Comparison of ENCODE assay signal across 19 cellular contexts in the genomic region with DNA sequence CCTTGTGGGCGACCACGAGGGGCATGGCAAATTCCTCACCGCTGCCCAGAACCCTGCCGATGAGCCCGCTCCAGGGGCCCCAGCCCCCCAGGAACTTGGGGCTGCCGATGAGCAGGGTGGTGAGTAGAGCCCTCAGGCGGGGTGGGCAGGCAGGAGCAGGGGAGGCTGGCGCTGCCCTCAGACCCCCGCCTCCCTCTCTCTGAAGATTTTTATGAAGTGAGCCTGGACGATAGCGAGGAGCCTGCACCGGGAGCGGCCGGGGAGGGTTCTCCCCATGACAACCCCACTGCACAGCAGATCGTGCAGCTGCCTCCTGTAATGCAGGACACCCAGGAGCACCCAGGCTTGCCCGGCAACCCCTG. TPM values are rescaled to one million over a fixed set of nuclear protein-coding genes. Genes with fewer than 3 reads are reported as not detected.
DNase-seq lines count a peak whose midpoint lies in the region; ATAC-seq and TF ChIP-seq lines count a peak whose summit lies in the region.
"Had no signal": no experiment of that assay in that cellular context is flagged by ENCODE, and none has a peak within 500 bp of the region (broad histone marks: within the 10 kb centered on the region; RNA-seq: fewer than 3 reads in every experiment).

No MANE protein-coding gene starts in this region.

- H3K9me3 ChIP-seq in cardiac muscle cell (ENCODE audit: low read depth) (no peaks in the 10 kb centered on the region), iPS-20b (ENCODE audit: insufficient read depth, low read depth, low read length) (no peaks in the 10 kb centered on the region)
- H3K9me3 ChIP-seq: esophagus muscularis mucosa, heart left ventricle, neutrophil, suprapubic skin had no signal

- no peak overlapping the region for H3K9ac ChIP-seq in iPS-20b (ENCODE audit: low read depth, low read length)

- H3K4me3 ChIP-seq in cardiac muscle cell (peak overlapping the region; percentile 2), iPS-20b (ENCODE audit: low read length) (peak overlapping the region; percentile 38; the same call in 1 of the 2 replicates)
- H3K4me3 ChIP-seq: esophagus muscularis mucosa, heart left ventricle, suprapubic skin had no signal

- intact Hi-C loops in left ventricle myocardium superior (cut with micrococcal nuclease) = no loop called here

- H3K27me3 ChIP-seq in cardiac muscle cell = peaks cover 56% of the 10 kb centered on the region
- peaks cover 8% of the 10 kb centered on the region; the same call in 1 of the 2 replicates for H3K27me3 ChIP-seq in iPS-20b (ENCODE audit: insufficient read depth, low read length)

- no peak for TF ChIP-seq CTCF in cardiac muscle cell (IDR thresholded peaks at IDR 0.05; ENCODE audit: low read depth, low read length)

- H3K27ac ChIP-seq in cardiac muscle cell (no peak overlapping the region), iPS-20b (ENCODE audit: low read length) (no peak overlapping the region)
- H3K27ac ChIP-seq: esophagus muscularis mucosa, foreskin keratinocyte, heart left ventricle, neutrophil, suprapubic skin had no signal

- no peaks in the 10 kb centered on the region for H3K4me1 ChIP-seq in cardiac muscle cell (ENCODE audit: low read depth)
- no peaks in the 10 kb centered on the region for H3K4me1 ChIP-seq in iPS-20b (ENCODE audit: insufficient read depth, low read length)
- H3K4me1 ChIP-seq: esophagus muscularis mucosa, foreskin keratinocyte, heart left ventricle, suprapubic skin had no signal

- DNase-seq in NCI-H146 (lab: John Stamatoyannopoulos, UW) (peak; percentile 11), NCI-H146 treated with DMSO at 0.1 percent for 48 hours (lab: John Stamatoyannopoulos, UW; ENCODE audit: unreplicated experiment) (no peak), cardiac muscle cell (ENCODE audit: low read depth in 1 of 2, low spot score in 1 of 2) (no peak), left ventricle myocardium superior (no peak), left lobe of liver (ENCODE audit: low spot score) (no peak)
- DNase-seq: 8988T; activated CD4-positive, alpha-beta T cell treated with anti-CD3 and anti-CD28 coated beads for 4 hours; Calu3; foreskin keratinocyte; heart left ventricle; left cardiac atrium; NCI-H1436 treated with DMSO at 0.1 percent for 48 hours had no signal

- no peak for ATAC-seq in left ventricle myocardium superior
- no peak for ATAC-seq in left lobe of liver
- ATAC-seq in HG02759 (IDR thresholded peaks at IDR 0.05; ENCODE audit: unreplicated experiment) = no peak
- no peak for ATAC-seq in GM18873 (IDR thresholded peaks at IDR 0.05; ENCODE audit: low FRiP score, unreplicated experiment)
- ATAC-seq: foreskin keratinocyte, heart left ventricle, left cardiac atrium, sciatic nerve had no signal

- H3K36me3 ChIP-seq in cardiac muscle cell (no peaks in the 10 kb centered on the region), iPS-20b (ENCODE audit: insufficient read depth, low read depth, low read length) (no peaks in the 10 kb centered on the region)
- H3K36me3 ChIP-seq: esophagus muscularis mucosa, heart left ventricle, neutrophil, suprapubic skin had no signal

RNA-seq across cellular contexts. Expression of a gene that starts 56.7 kb away (rescaled TPM):
- total RNA-seq in cardiac muscle cell = 27.0 and 36.7 TPM in 2 replicates
- polyA plus RNA-seq in cardiac muscle cell = 33.7 and 50.1 TPM in 2 replicates
- 21.2 TPM for total RNA-seq in left ventricle myocardium superior
- total RNA-seq in left lobe of liver = 2.2 TPM
